Comparison of ENCODE assay signal across 8 cellular contexts in genomic region chr19:15378529-15379082, GRCh38. TPM values are rescaled to one million over a fixed set of nuclear protein-coding genes. Genes with fewer than 3 reads are reported as not detected.
DNase-seq lines count a peak whose midpoint lies in the region; ATAC-seq, FAIRE-seq and TF ChIP-seq lines count a peak whose summit lies in the region.

No MANE protein-coding gene starts in this region.

- H3K4me1 Mint-ChIP-seq in CD14-positive monocyte: peaks cover 27% of the 10 kb centered on the region
- peaks cover 39% of the 10 kb centered on the region for H3K4me1 Mint-ChIP-seq in activated naive CD4-positive, alpha-beta T cell treated with anti-CD3 and anti-CD28 coated beads, Interleukin-2, amount 10 ng/mL, durations not matched to agents 7 days and 5 days

- CTCF ChIA-PET in HCT116 (lab: Charles Lee) (interaction anchor here (1.2 to 2.3 kb wide), 3 partner anchors 41 to 177 kb away, joined by 3 to 11 read pairs (median 11); partner anchors contain the start of gene AKAP8L), Panc1 (lab: Charles Lee) (interaction anchor here (0.6 to 0.8 kb wide), 2 partner anchors 172 to 178 kb away, joined by 3 read pairs; no protein-coding TSS in a partner anchor)
- CTCF ChIA-PET in activated naive CD4-positive, alpha-beta T cell treated with anti-CD3 and anti-CD28 coated beads, Interleukin-2, amount 10 ng/mL, durations not matched to agents 7 days and 5 days (lab: Charles Lee): interaction anchor here (1.3 to 3.0 kb wide), 3 partner anchors 41 to 172 kb away, joined by 3 to 17 read pairs (median 5); partner anchors contain the start of gene AKAP8L

- H3K27ac Mint-ChIP-seq in CD14-positive monocyte: peak overlapping the region; percentile 87 to 97 (median 93)
- H3K27ac Mint-ChIP-seq in activated naive CD4-positive, alpha-beta T cell treated with anti-CD3 and anti-CD28 coated beads, Interleukin-2, amount 10 ng/mL, durations not matched to agents 7 days and 5 days: peak overlapping the region; percentile 99

- H3K9me3 Mint-ChIP-seq in CD14-positive monocyte: peaks cover 0 to 3% (median 0%) of the 10 kb centered on the region in 7 donors
- H3K9me3 Mint-ChIP-seq in activated naive CD4-positive, alpha-beta T cell treated with anti-CD3 and anti-CD28 coated beads, Interleukin-2, amount 10 ng/mL, durations not matched to agents 7 days and 5 days: no peaks in the 10 kb centered on the region

- DNase-seq in CD14-positive monocyte (ENCODE audit: low spot score) (no peak), HCT116 (ENCODE audit: low read depth, low spot score) (no peak), Panc1 (ENCODE audit: low read depth, low spot score) (no peak), germinal center (ENCODE audit: low spot score) (peak; percentile 59), osteoblast (ENCODE audit: insufficient read length, low spot score, missing footprints) (peak; percentile 93), urothelium cell line (ENCODE audit: low spot score) (peak; percentile 14)
- peak; percentile 70 for DNase-seq in activated naive CD4-positive, alpha-beta T cell treated with anti-CD3 and anti-CD28 coated beads, Interleukin-2, amount 10 ng/mL, durations not matched to agents 7 days and 5 days

- peaks cover 0 to 1% (median 1%) of the 10 kb centered on the region in 3 donors for H3K27me3 Mint-ChIP-seq in CD14-positive monocyte (ENCODE audit: low read depth in 3 of 3)
- H3K27me3 Mint-ChIP-seq in activated naive CD4-positive, alpha-beta T cell treated with anti-CD3 and anti-CD28 coated beads, Interleukin-2, amount 10 ng/mL, durations not matched to agents 7 days and 5 days: no peaks in the 10 kb centered on the region

- no peak for FAIRE-seq in urothelium cell line (lab: Jason Lieb, UNC)

- POLR2A ChIA-PET in HCT116 (lab: Charles Lee) (interaction anchor here (0.6 to 3.2 kb wide), 6 partner anchors 10 to 284 kb away, joined by 3 to 22 read pairs (median 4); partner anchors contain the start of gene AKAP8L), Panc1 (lab: Charles Lee) (interaction anchor here (0.6 kb wide), 1 partner anchor 702 kb away, joined by 7 read pairs; no protein-coding TSS in a partner anchor)

- RAD21 ChIA-PET in HCT116 (lab: Charles Lee; ENCODE audit: low non-redundant PET in 1 of 2, low total read pairs in 2 of 2, uncharacterized antibody in 2 of 2, unreplicated experiment in 2 of 2): no interaction called here

- BruUV-seq in HCT116 (replicated peaks; lab: Mats Ljungman, UMichigan): no TSS peak
- BruUV-seq in Panc1 (replicated peaks; lab: Mats Ljungman, UMichigan): no TSS peak

- H3K27me3 ChIP-seq in HCT116 (ENCODE audit: insufficient read depth, low read length): no peaks in the 10 kb centered on the region
- no peaks in the 10 kb centered on the region for H3K27me3 ChIP-seq in Panc1 (ENCODE audit: control insufficient read depth, insufficient read depth, low read length)
- no peaks in the 10 kb centered on the region for H3K27me3 ChIP-seq in osteoblast (ENCODE audit: insufficient read depth, low read length)

- TF ChIP-seq RAD21 in HCT116 (IDR thresholded peaks at IDR 0.05; ENCODE audit: low read depth): no peak

- H3K9me3 ChIP-seq in HCT116 (ENCODE audit: control insufficient read depth in 1 of 2, insufficient read depth in 1 of 2, low read depth in 1 of 2, low read length in 2 of 2) (no peaks in the 10 kb centered on the region), Panc1 (ENCODE audit: control insufficient read depth, insufficient read depth, low read depth, low read length) (no peaks in the 10 kb centered on the region), osteoblast (ENCODE audit: low read depth, low read length) (no peaks in the 10 kb centered on the region)

- H3K27ac ChIP-seq in HCT116 (ENCODE audit: low read depth, low read length): peak overlapping the region; percentile 96
- peak overlapping the region; percentile 94 for H3K27ac ChIP-seq in Panc1 (ENCODE audit: low read length)
- peak overlapping the region; percentile 99 for H3K27ac ChIP-seq in osteoblast (ENCODE audit: low read depth, low read length)

- no peak; the same call in 1 of the 2 replicates for ATAC-seq in HCT116
- ATAC-seq in Panc1: no peak
- no peak for ATAC-seq in HG02970 (IDR thresholded peaks at IDR 0.05; ENCODE audit: low FRiP score, unreplicated experiment)

- no peak for TF ChIP-seq CTCF in CD14-positive monocyte (IDR thresholded peaks at IDR 0.05)
- no peak for TF ChIP-seq CTCF in HCT116 (IDR thresholded peaks at IDR 0.05 in 2 of 3, conservative IDR thresholded peaks at IDR 0.05 in 1 of 3; ENCODE audit: borderline replicate concordance in 1 of 3, insufficient read depth in 1 of 3, low read depth in 2 of 3, low read length in 2 of 3)
- TF ChIP-seq CTCF in Panc1 (IDR thresholded peaks at IDR 0.05): no peak
- TF ChIP-seq CTCF in osteoblast (IDR thresholded peaks at IDR 0.05; ENCODE audit: extremely low read depth, low read depth, low read length): no peak

- no peaks in the 10 kb centered on the region for H3K9me2 ChIP-seq in HCT116 (ENCODE audit: insufficient read depth)

- H3K4me3 Mint-ChIP-seq in CD14-positive monocyte: peak overlapping the region; percentile 99 to 100
- H3K4me3 Mint-ChIP-seq in activated naive CD4-positive, alpha-beta T cell treated with anti-CD3 and anti-CD28 coated beads, Interleukin-2, amount 10 ng/mL, durations not matched to agents 7 days and 5 days: peak overlapping the region; percentile 91

- H3K4me3 ChIP-seq in HCT116 (replicated peaks in 1 of 2; ENCODE audit: low read depth in 1 of 2, low read length in 2 of 2) (peak overlapping the region; percentile 83 to 100), Panc1 (ENCODE audit: low read depth in 2 of 2, low read length in 2 of 2) (peak overlapping the region; percentile 83 to 96), osteoblast (ENCODE audit: insufficient read depth, low read length) (peak overlapping the region; percentile 99)

- in situ Hi-C loops in Panc1 (cut with HindIII; ENCODE audit: low pct_unique_long_range_greater_than_20kb, low sequenced_read_pairs): no loop called here

- peak; percentile 7 for TF ChIP-seq POLR2A in HCT116 (IDR thresholded peaks at IDR 0.05; ENCODE audit: borderline replicate concordance, extremely low read depth, insufficient read depth, insufficient read length)

- intact Hi-C loops in CD14-positive monocyte (cut with micrococcal nuclease) (loop anchor here (5.0 to 10.0 kb wide), 6 partner anchors 39 to 254 kb away; partner anchors contain the start of genes AKAP8L (in 1 of the 2) and BRD4 (in 1 of the 2)), HCT116 (cut with micrococcal nuclease) (loop anchor here (2.0 to 10.0 kb wide), 2 partner anchors 114 to 178 kb away; no protein-coding TSS in a partner anchor), Panc1 (cut with micrococcal nuclease; ENCODE audit: unreplicated experiment) (no loop called here)

- H3K36me3 Mint-ChIP-seq in CD14-positive monocyte: peaks cover 9 to 27% of the 10 kb centered on the region in 2 donors
- H3K36me3 Mint-ChIP-seq in activated naive CD4-positive, alpha-beta T cell treated with anti-CD3 and anti-CD28 coated beads, Interleukin-2, amount 10 ng/mL, durations not matched to agents 7 days and 5 days: peaks cover 14% of the 10 kb centered on the region

- peaks cover 9% of the 10 kb centered on the region; the same call in 1 of the 2 replicates for H4K20me1 ChIP-seq in HCT116 (ENCODE audit: insufficient read depth)
- peaks cover 29% of the 10 kb centered on the region for H4K20me1 ChIP-seq in osteoblast (ENCODE audit: insufficient read depth, low read length)

- H3K4me1 ChIP-seq in HCT116 (ENCODE audit: control insufficient read depth in 1 of 2, insufficient read depth in 2 of 2, low read length in 2 of 2): peaks cover 13 to 33% of the 10 kb centered on the region in 2 experiments
- H3K4me1 ChIP-seq in Panc1 (ENCODE audit: control insufficient read depth, insufficient read depth, low read length): peaks cover 19% of the 10 kb centered on the region
- peaks cover 27% of the 10 kb centered on the region for H3K4me1 ChIP-seq in osteoblast (ENCODE audit: insufficient read depth, low read length)

- peaks cover 57% of the 10 kb centered on the region for H3K79me2 ChIP-seq in HCT116 (ENCODE audit: insufficient read depth, low read length)
- peaks cover 57% of the 10 kb centered on the region for H3K79me2 ChIP-seq in osteoblast (ENCODE audit: insufficient read depth, low read length)

- peak overlapping the region; percentile 91 for H3K9ac ChIP-seq in HCT116 (ENCODE audit: low read length)

- peaks cover 2 to 7% of the 10 kb centered on the region in 2 experiments; a peak in 3 of 4 replicates for H3K36me3 ChIP-seq in HCT116 (ENCODE audit: control insufficient read depth in 1 of 2, insufficient read depth in 2 of 2, low read length in 2 of 2)
- no peaks in the 10 kb centered on the region; the same call in 1 of the 2 replicates for H3K36me3 ChIP-seq in Panc1 (ENCODE audit: control insufficient read depth, insufficient read depth, low read length)
- H3K36me3 ChIP-seq in osteoblast (ENCODE audit: insufficient read depth, low read length): peaks cover 4% of the 10 kb centered on the region

- H2AFZ ChIP-seq in HCT116 (ENCODE audit: low read depth, low read length, poor library complexity, severe bottlenecking) (no peak overlapping the region), osteoblast (ENCODE audit: low read length) (peak overlapping the region; percentile 73)

- H3K4me2 ChIP-seq in HCT116 (ENCODE audit: low read length) (peak overlapping the region; percentile 99), osteoblast (ENCODE audit: insufficient read depth, low read length) (peak overlapping the region; percentile 86)

TF ChIP-seq in HCT116, 20 proteins besides CTCF, POLR2A, EP300 and RAD21 (continues in another document):
- TF ChIP-seq MAX (IDR thresholded peaks at IDR 0.05): no peak

RNA-seq across cellular contexts. Expression of gene AKAP8, which starts 1.0 kb away (rescaled TPM):
- polyA plus RNA-seq in CD14-positive monocyte: 10 to 100 TPM in 1 of 2 donors, 1 to 10 TPM in 1; 8.0 to 12.3 TPM
- total RNA-seq in HCT116 (2021; ENCODE audit: unreplicated experiment) (50.6 TPM), Panc1 (2021; ENCODE audit: unreplicated experiment) (50.8 TPM), osteoblast (18.1 and 18.6 TPM in 2 replicates)
- 16.5 and 18.4 TPM in 2 replicates for polyA plus RNA-seq in HCT116 (2012)
- 38.6 TPM for polyA plus RNA-seq in Panc1 (2012; ENCODE audit: insufficient read length)

RNA-seq across cellular contexts. Expression of gene AKAP8L, which starts 40.2 kb away (rescaled TPM):
- 10 to 100 TPM; 21.4 to 39.0 TPM for polyA plus RNA-seq in CD14-positive monocyte
- total RNA-seq in HCT116 (2021; ENCODE audit: unreplicated experiment): 106 TPM
- 84.8 and 106 TPM in 2 replicates for polyA plus RNA-seq in HCT116 (2012)
- 65.5 TPM for total RNA-seq in Panc1 (2021; ENCODE audit: unreplicated experiment)
- 63.6 TPM for polyA plus RNA-seq in Panc1 (2012; ENCODE audit: insufficient read length)
- 63.9 and 69.5 TPM in 2 replicates for total RNA-seq in osteoblast

RNA-seq across cellular contexts. Expression of gene BRD4, which starts 46.3 kb away (rescaled TPM):
- polyA plus RNA-seq in CD14-positive monocyte: 1 to 10 TPM; 3.7 to 4.2 TPM
- 52.9 TPM for total RNA-seq in HCT116 (2021; ENCODE audit: unreplicated experiment)
- 22.3 and 30.2 TPM in 2 replicates for polyA plus RNA-seq in HCT116 (2012)
- 102 TPM for total RNA-seq in Panc1 (2021; ENCODE audit: unreplicated experiment)
- polyA plus RNA-seq in Panc1 (2012; ENCODE audit: insufficient read length): 75.9 TPM
- 25.0 and 25.7 TPM in 2 replicates for total RNA-seq in osteoblast

Comparison
In these comparisons a context has a peak if more than half of its experiments do, and no peak if none do; other contexts are left out.
1. DNase-seq: peak in activated naive CD4-positive, alpha-beta T cell treated with anti-CD3 and anti-CD28 coated beads, Interleukin-2, amount 10 ng/mL, durations not matched to agents 7 days and 5 days (single experiment), germinal center (single experiment), osteoblast (single experiment) and urothelium cell line (single experiment); none in CD14-positive monocyte (single experiment), HCT116 (single experiment) and Panc1 (single experiment).
2. Peak in every context shown above with its lines, with median percentiles within 50 percentile points of each other: H3K27ac ChIP-seq and H3K4me3 ChIP-seq.